ENCODE assay signal across 9 cellular contexts in the genomic region with DNA sequence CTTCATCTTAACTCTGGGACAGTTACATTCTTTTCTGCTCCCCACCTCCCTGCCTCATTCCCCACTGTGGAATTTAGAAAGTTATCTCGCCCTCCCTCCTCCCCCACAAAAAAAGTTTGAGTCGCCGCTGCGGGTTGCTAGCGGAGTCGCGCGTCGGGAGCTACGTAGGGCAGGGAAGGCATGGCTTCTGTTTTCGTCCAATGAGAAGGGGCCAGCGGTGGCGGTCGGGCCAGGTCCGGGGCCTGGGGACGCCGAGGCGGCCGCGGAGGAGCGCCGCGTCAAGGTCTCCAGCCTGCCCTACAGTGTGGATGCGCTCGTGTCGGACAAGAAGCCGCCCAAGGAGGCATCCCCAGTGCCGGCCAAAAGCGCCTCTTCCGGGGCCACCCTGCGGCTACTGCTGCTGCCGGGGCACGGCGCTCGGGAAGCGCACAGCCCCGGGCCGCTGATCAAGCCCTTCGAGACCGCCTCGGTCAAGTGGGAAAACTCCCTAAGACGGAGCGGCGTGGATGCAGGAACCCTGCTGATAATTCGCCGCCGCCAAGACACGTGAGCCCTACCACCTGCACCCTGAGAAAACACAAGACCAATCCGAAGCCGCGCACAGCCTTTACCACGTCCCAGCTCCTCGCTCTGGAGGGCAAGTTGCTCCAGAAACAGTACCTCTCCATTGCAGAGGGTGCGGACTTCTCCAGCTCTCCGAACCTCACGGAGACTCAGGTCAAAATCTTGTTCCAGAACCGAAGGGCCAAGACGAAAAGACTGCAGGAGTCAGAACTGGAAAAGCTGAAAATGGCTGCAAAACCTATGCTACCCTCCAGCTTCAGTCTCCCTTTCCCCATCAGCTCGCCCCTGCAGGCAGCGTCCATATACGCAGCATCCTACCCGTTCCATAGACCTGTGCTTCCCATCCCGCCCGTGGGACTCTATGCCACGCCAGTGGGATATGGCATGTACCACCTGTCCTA. TPM values are rescaled to one million over a fixed set of nuclear protein-coding genes. Genes with fewer than 3 reads are reported as not detected.
A peak's percentile ranks its signal among the peaks of the same experiment; 100 is the strongest.
DNase-seq lines count a peak whose midpoint lies in the region; ATAC-seq and TF ChIP-seq lines count a peak whose summit lies in the region.
"Had no signal": no experiment of that assay in that cellular context is flagged by ENCODE, and none has a peak within 500 bp of the region (broad histone marks: within the 10 kb centered on the region; RNA-seq: fewer than 3 reads in every experiment).

No MANE protein-coding gene starts in this region.

- no peak overlapping the region for H3K27ac ChIP-seq in stomach

- ATAC-seq in GM21723 (IDR thresholded peaks at IDR 0.05; ENCODE audit: unreplicated experiment): no peak
- no peak for ATAC-seq in GM19463 (IDR thresholded peaks at IDR 0.05; ENCODE audit: unreplicated experiment)

- H3K4me1 ChIP-seq in neuron (ENCODE audit: insufficient read depth, low read length): peaks cover 5% of the 10 kb centered on the region
- peaks cover 7 to 14% (median 11%) of the 10 kb centered on the region in 4 donors for H3K4me1 ChIP-seq in stomach

- DNase-seq in NCI-H1105 (lab: John Stamatoyannopoulos, UW) (peak; percentile 57), epithelial cell of proximal tubule (ENCODE audit: low read depth) (no peak), stomach (no peak), NCI-H1694 (lab: John Stamatoyannopoulos, UW) (no peak)
- DNase-seq in activated CD8-positive, alpha-beta memory T cell treated with anti-CD3 and anti-CD28 coated beads for 48 hours (ENCODE audit: low read depth in 2 of 3, low spot score in 2 of 3): peak; percentile 27 to 43 (median 31)

- TF ChIP-seq EP300 in stomach (IDR thresholded peaks at IDR 0.05): no peak

- intact Hi-C loops in stomach (cut with DNase I; ENCODE audit: low total_unique reads): no loop called here

- H3K36me3 ChIP-seq in neuron (ENCODE audit: insufficient read depth, low read length) (no peaks in the 10 kb centered on the region), stomach (no peaks in the 10 kb centered on the region)

- peak overlapping the region; percentile 11 for H3K4me3 ChIP-seq in epithelial cell of proximal tubule (ENCODE audit: low read depth, low read length)
- H3K4me3 ChIP-seq in neuron (ENCODE audit: low read length): peak overlapping the region; percentile 54
- H3K4me3 ChIP-seq in stomach: peak overlapping the region; percentile 40 to 48 (median 45)

- no peak for TF ChIP-seq POLR2A in stomach (IDR thresholded peaks at IDR 0.05)

- H3K27me3 ChIP-seq in neuron (ENCODE audit: insufficient read depth, low read length) (peaks cover 40% of the 10 kb centered on the region), stomach (peaks cover 0 to 65% (median 26%) of the 10 kb centered on the region in 3 donors)

- H3K9me3 ChIP-seq in neuron (ENCODE audit: low read length) (peaks cover 2% of the 10 kb centered on the region), stomach (no peaks in the 10 kb centered on the region)

- WGBS in stomach, 5 donors: 3 to 6% (median 5%) methylated on average over 37 to 65 of the region's 65 CpGs

- H2AFZ ChIP-seq in neuron (ENCODE audit: low read depth, low read length): peak overlapping the region; percentile 90

- TF ChIP-seq CTCF in epithelial cell of proximal tubule (conservative IDR thresholded peaks at IDR 0.05; ENCODE audit: low read depth, low read length) (no peak), stomach (IDR thresholded peaks at IDR 0.05) (no peak)

RNA-seq across cellular contexts. Expression of gene OR4D1, which starts 8.9 kb away (rescaled TPM):
- total RNA-seq in epithelial cell of proximal tubule (not detected in 2 replicates), stomach (not detected)
- under 1 TPM in 1 of 3 donors, not detected in 2; 0.03 TPM for polyA plus RNA-seq in stomach
- total RNA-seq: NCI-H460 had no signal

RNA-seq across cellular contexts. Expression of gene OR4D2, which starts 9.7 kb away (rescaled TPM):
- total RNA-seq in epithelial cell of proximal tubule: not detected in 2 replicates
- not detected for total RNA-seq in stomach
- polyA plus RNA-seq in stomach: not detected
- total RNA-seq: NCI-H460 had no signal

RNA-seq across cellular contexts. Expression of gene EPX, which starts 35.4 kb away (rescaled TPM):
- not detected in 2 replicates for total RNA-seq in epithelial cell of proximal tubule
- total RNA-seq in stomach: under 1 TPM in 1 of 5 donors, not detected in 4; 0.18 TPM
- polyA plus RNA-seq in stomach: not detected
- total RNA-seq: NCI-H460 had no signal

Comparison
In these comparisons a context has a peak if more than half of its experiments do, and no peak if none do; other contexts are left out.
1. DNase-seq: peak in NCI-H1105 (single experiment) and activated CD8-positive, alpha-beta memory T cell treated with anti-CD3 and anti-CD28 coated beads for 48 hours (3 of 3); none in epithelial cell of proximal tubule (single experiment), stomach (single experiment) and NCI-H1694 (single experiment).
2. Peak in every context shown above with its lines, with median percentiles within 50 percentile points of each other: H3K4me3 ChIP-seq.